8 cellular contexts compared by ENCODE assay signal in genomic region chr10:67837519-67838314, GRCh38. TPM values are rescaled to one million over a fixed set of nuclear protein-coding genes. Genes with fewer than 3 reads are reported as not detected.
DNase-seq lines count a peak whose midpoint lies in the region; ATAC-seq and TF ChIP-seq lines count a peak whose summit lies in the region.

Gene DNAJC12, minus strand, starts transcription at chr10:67838188. Its CDS starts 177 bp downstream, at chr10:67838011.

- H3K9me3 Mint-ChIP-seq in CD8-positive, alpha-beta T cell: peaks cover 8% of the 10 kb centered on the region

- H3K27me3 ChIP-seq in CD8-positive, alpha-beta T cell (ENCODE audit: insufficient read depth, low read length): no peaks in the 10 kb centered on the region
- no peaks in the 10 kb centered on the region for H3K27me3 ChIP-seq in duodenal mucosa (ENCODE audit: control insufficient read depth in 1 of 2, insufficient read depth in 2 of 2, low read length in 2 of 2)

- H3K36me3 ChIP-seq in CD8-positive, alpha-beta T cell (ENCODE audit: insufficient read depth, low read length): no peaks in the 10 kb centered on the region
- H3K36me3 ChIP-seq in duodenal mucosa (ENCODE audit: control insufficient read depth in 1 of 2, insufficient read depth in 2 of 2, low read length in 2 of 2) (no peaks in the 10 kb centered on the region), mucosa of descending colon (ENCODE audit: low read depth) (no peaks in the 10 kb centered on the region)

- peak; percentile 80 for ATAC-seq in CD8-positive, alpha-beta T cell
- ATAC-seq in GM19395 (IDR thresholded peaks at IDR 0.05; ENCODE audit: unreplicated experiment) (peak; percentile 78), mucosa of descending colon (peak; percentile 96), GM18520 (IDR thresholded peaks at IDR 0.05; ENCODE audit: unreplicated experiment) (no peak), HG03039 (IDR thresholded peaks at IDR 0.05; ENCODE audit: unreplicated experiment) (no peak)

- H3K9ac ChIP-seq in duodenal mucosa (ENCODE audit: low read depth in 1 of 2, low read length in 2 of 2): no peak within 1 kb of the TSS

- POLR2A ChIA-PET in CD8-positive, alpha-beta T cell (lab: Charles Lee): no interaction called here

- H3K36me3 Mint-ChIP-seq in CD8-positive, alpha-beta T cell: no peaks in the 10 kb centered on the region

- no peaks in the 10 kb centered on the region for H3K27me3 Mint-ChIP-seq in CD8-positive, alpha-beta T cell (ENCODE audit: low read depth)

- H3K4me3 Mint-ChIP-seq in CD8-positive, alpha-beta T cell: no peak within 1 kb of the TSS

- peaks cover 5% of the 10 kb centered on the region for H3K4me1 Mint-ChIP-seq in CD8-positive, alpha-beta T cell (ENCODE audit: low read depth)

- CTCF ChIA-PET in CD8-positive, alpha-beta T cell (lab: Charles Lee): interaction anchor here (1.2 to 2.2 kb wide), 2 partner anchors 18 to 49 kb away, joined by 4 to 9 read pairs; no protein-coding TSS in a partner anchor

- no peak within 1 kb of the TSS for H3K4me3 ChIP-seq in CD8-positive, alpha-beta T cell (ENCODE audit: low read depth, low read length)
- peak within 1 kb of the TSS; percentile 6 to 25 for H3K4me3 ChIP-seq in duodenal mucosa (ENCODE audit: low read depth in 1 of 2, low read length in 2 of 2)
- no peak within 1 kb of the TSS for H3K4me3 ChIP-seq in mucosa of descending colon

- no peaks in the 10 kb centered on the region for H3K9me3 ChIP-seq in CD8-positive, alpha-beta T cell (ENCODE audit: low read length)
- H3K9me3 ChIP-seq in duodenal mucosa (ENCODE audit: control insufficient read depth in 1 of 2, low read length in 2 of 2): peaks cover 0 to 5% of the 10 kb centered on the region in 2 donors
- no peaks in the 10 kb centered on the region for H3K9me3 ChIP-seq in mucosa of descending colon

- no peak within 1 kb of the TSS for H3K27ac Mint-ChIP-seq in CD8-positive, alpha-beta T cell

- intact Hi-C loops in CD8-positive, alpha-beta T cell (cut with DNase I, micrococcal nuclease): no loop called here
- intact Hi-C loops in mucosa of descending colon (cut with DNase I, micrococcal nuclease): no loop called here

- DNase-seq in CD8-positive, alpha-beta T cell: no peak
- DNase-seq in Kasumi-1 (lab: John Stamatoyannopoulos, UW) (peak; percentile 99 to 100), mucosa of descending colon (peak in 1 of 3 donors; percentile 37)

- no peak within 1 kb of the TSS for H3K27ac ChIP-seq in CD8-positive, alpha-beta T cell (ENCODE audit: low read depth, low read length)
- H3K27ac ChIP-seq in duodenal mucosa (ENCODE audit: low read depth, low read length): no peak within 1 kb of the TSS

- no peak for TF ChIP-seq CTCF in CD8-positive, alpha-beta T cell (IDR thresholded peaks at IDR 0.05)
- no peak for TF ChIP-seq CTCF in mucosa of descending colon (IDR thresholded peaks at IDR 0.05)

- H3K4me1 ChIP-seq in CD8-positive, alpha-beta T cell (ENCODE audit: insufficient read depth, low read length): no peaks in the 10 kb centered on the region
- no peaks in the 10 kb centered on the region for H3K4me1 ChIP-seq in duodenal mucosa (ENCODE audit: control insufficient read depth in 1 of 2, insufficient read depth in 2 of 2, low read length in 2 of 2)
- H3K4me1 ChIP-seq in mucosa of descending colon (ENCODE audit: low read depth): no peaks in the 10 kb centered on the region

- TF ChIP-seq POLR2A in Raji (IDR thresholded peaks at IDR 0.05; ENCODE audit: insufficient read depth, low read depth, low read length): peak; percentile 68

RNA-seq across cellular contexts. Expression of gene DNAJC12, which starts in this region (rescaled TPM):
- not detected for total RNA-seq in CD8-positive, alpha-beta T cell
- 1 to 10 TPM; 6.3 to 8.8 (median 8.8) TPM for total RNA-seq in mucosa of descending colon

Comparison
In these comparisons a context has a peak if more than half of its experiments do, and no peak if none do; other contexts are left out.
1. RNA of gene DNAJC12 (total RNA-seq): 6.3 to 8.8 TPM in mucosa of descending colon; not detected in CD8-positive, alpha-beta T cell; every median in the first group is over 4 times any median in the second.
2. Peak in ATAC-seq in CD8-positive, alpha-beta T cell; RNA of the gene not detected or under 1 TPM.
3. ATAC-seq: peak in GM19395 (single experiment) and mucosa of descending colon (single experiment); none in GM18520 (single experiment) and HG03039 (single experiment).
4. DNase-seq: peak in Kasumi-1 (2 of 2); none in CD8-positive, alpha-beta T cell (0 of 7).
5. H3K4me3 ChIP-seq: peak in duodenal mucosa (2 of 2); none in CD8-positive, alpha-beta T cell (single experiment) and mucosa of descending colon (single experiment).